ENCODE assay signal across 8 cellular contexts in genomic region chr20:32536861-32537656, GRCh38. TPM values are rescaled to one million over a fixed set of nuclear protein-coding genes. Genes with fewer than 3 reads are reported as not detected.
A peak's percentile ranks its signal among the peaks of the same experiment; 100 is the strongest.
DNase-seq lines count a peak whose midpoint lies in the region; ATAC-seq and TF ChIP-seq lines count a peak whose summit lies in the region.

No MANE protein-coding gene starts in this region.

- peak overlapping the region; percentile 87 for H3K4me3 Mint-ChIP-seq in activated CD4-positive, alpha-beta memory T cell treated with anti-CD3 and anti-CD28 coated beads, Interleukin-2, amount 10 ng/mL, durations not matched to agents 7 days and 5 days
- H3K4me3 Mint-ChIP-seq in endothelial cell (ENCODE audit: unreplicated experiment): peak overlapping the region; percentile 90
- H3K4me3 Mint-ChIP-seq in nephron progenitor cell: peak overlapping the region; percentile 84

- H3K27ac ChIP-seq in BLaER1 treated with 17β-estradiol and CSF1 and Interleukin-3, amounts not matched to agents 10 nM and 100 nM: peak overlapping the region in 8 of 11 experiments; percentile 22 to 86 (median 59); a peak in 15 of 22 replicates

- H3K4me1 ChIP-seq in BLaER1 treated with 17β-estradiol and CSF1 and Interleukin-3, amounts not matched to agents 10 nM and 100 nM: peaks cover 68 to 94% (median 89%) of the 10 kb centered on the region in 10 experiments

- H3K36me3 Mint-ChIP-seq in activated CD4-positive, alpha-beta memory T cell treated with anti-CD3 and anti-CD28 coated beads, Interleukin-2, amount 10 ng/mL, durations not matched to agents 7 days and 5 days (ENCODE audit: low read depth): peaks cover 17% of the 10 kb centered on the region
- H3K36me3 Mint-ChIP-seq in endothelial cell (ENCODE audit: low read depth, unreplicated experiment): no peaks in the 10 kb centered on the region
- H3K36me3 Mint-ChIP-seq in nephron progenitor cell (ENCODE audit: low read depth): no peaks in the 10 kb centered on the region

- POLR2A ChIA-PET in activated CD4-positive, alpha-beta memory T cell treated with anti-CD3 and anti-CD28 coated beads, Interleukin-2, amount 10 ng/mL, durations not matched to agents 7 days and 5 days (lab: Charles Lee): interaction anchor here (0.6 to 11.2 kb wide), 12 partner anchors 10 to 1572 kb away, joined by 3 to 204 read pairs (median 4); partner anchors contain the start of genes COMMD7 and NOL4L

- H3K4me2 ChIP-seq in BLaER1 treated with 17β-estradiol and CSF1 and Interleukin-3, amounts not matched to agents 10 nM and 100 nM: peak overlapping the region; percentile 90 to 100 (median 98)

- ATAC-seq in HG02588 (IDR thresholded peaks at IDR 0.05; ENCODE audit: unreplicated experiment) (peak; percentile 27), sciatic nerve (no peak)

- peaks cover 0 to 52% (median 6%) of the 10 kb centered on the region in 11 experiments; a peak in 13 of 22 replicates for H4K20me1 ChIP-seq in BLaER1 treated with 17β-estradiol and CSF1 and Interleukin-3, amounts not matched to agents 10 nM and 100 nM

- DNase-seq in NCI-H2107 treated with DMSO at 0.1 percent for 48 hours (lab: John Stamatoyannopoulos, UW; ENCODE audit: unreplicated experiment) (peak; percentile 71), endothelial cell (ENCODE audit: low spot score) (no peak), nephron progenitor cell (no peak), sciatic nerve (ENCODE audit: low spot score) (no peak), GDM1 (lab: John Stamatoyannopoulos, UW) (no peak)
- DNase-seq in activated CD4-positive, alpha-beta memory T cell treated with anti-CD3 and anti-CD28 coated beads, Interleukin-2, amount 10 ng/mL, durations not matched to agents 7 days and 5 days: peak; percentile 81

- H3K27ac Mint-ChIP-seq in activated CD4-positive, alpha-beta memory T cell treated with anti-CD3 and anti-CD28 coated beads, Interleukin-2, amount 10 ng/mL, durations not matched to agents 7 days and 5 days: peak overlapping the region; percentile 99
- H3K27ac Mint-ChIP-seq in endothelial cell (ENCODE audit: unreplicated experiment): peak overlapping the region; percentile 45
- no peak overlapping the region for H3K27ac Mint-ChIP-seq in nephron progenitor cell

- H3K36me3 ChIP-seq in BLaER1 treated with 17β-estradiol and CSF1 and Interleukin-3, amounts not matched to agents 10 nM and 100 nM: no peaks in the 10 kb centered on the region

- CTCF ChIA-PET in activated CD4-positive, alpha-beta memory T cell treated with anti-CD3 and anti-CD28 coated beads, Interleukin-2, amount 10 ng/mL, durations not matched to agents 7 days and 5 days (lab: Charles Lee): interaction anchor here (0.8 to 11.3 kb wide), 4 partner anchors 13 to 585 kb away, joined by 3 to 149 read pairs (median 4); partner anchors contain the start of genes C20orf203 and PDRG1

- H3K27me3 Mint-ChIP-seq in activated CD4-positive, alpha-beta memory T cell treated with anti-CD3 and anti-CD28 coated beads, Interleukin-2, amount 10 ng/mL, durations not matched to agents 7 days and 5 days: no peaks in the 10 kb centered on the region
- H3K27me3 Mint-ChIP-seq in endothelial cell (ENCODE audit: unreplicated experiment) (peaks cover 4% of the 10 kb centered on the region), nephron progenitor cell (ENCODE audit: low read depth, poor library complexity) (peaks cover 9% of the 10 kb centered on the region)

- intact Hi-C loops in sciatic nerve (cut with DNase I): no loop called here

- peaks cover 83% of the 10 kb centered on the region for H3K4me1 Mint-ChIP-seq in activated CD4-positive, alpha-beta memory T cell treated with anti-CD3 and anti-CD28 coated beads, Interleukin-2, amount 10 ng/mL, durations not matched to agents 7 days and 5 days
- H3K4me1 Mint-ChIP-seq in endothelial cell (ENCODE audit: unreplicated experiment) (peaks cover 36% of the 10 kb centered on the region), nephron progenitor cell (peaks cover 72% of the 10 kb centered on the region)

- no peaks in the 10 kb centered on the region for H3K27me3 ChIP-seq in BLaER1 treated with 17β-estradiol and CSF1 and Interleukin-3, amounts not matched to agents 10 nM and 100 nM

- no peak for TF ChIP-seq CTCF in endothelial cell (IDR thresholded peaks at IDR 0.05; ENCODE audit: unreplicated experiment)
- no peak for TF ChIP-seq CTCF in nephron progenitor cell (IDR thresholded peaks at IDR 0.05)

- no peaks in the 10 kb centered on the region for H3K9me3 ChIP-seq in BLaER1 treated with 17β-estradiol and CSF1 and Interleukin-3, amounts not matched to agents 10 nM and 100 nM (replicated peaks in 1 of 11)

- H3K9ac ChIP-seq in BLaER1 treated with 17β-estradiol and CSF1 and Interleukin-3, amounts not matched to agents 10 nM and 100 nM: peak overlapping the region; percentile 25 to 66 (median 56); a peak in 19 of 22 replicates

- no peaks in the 10 kb centered on the region for H3K9me3 Mint-ChIP-seq in activated CD4-positive, alpha-beta memory T cell treated with anti-CD3 and anti-CD28 coated beads, Interleukin-2, amount 10 ng/mL, durations not matched to agents 7 days and 5 days
- H3K9me3 Mint-ChIP-seq in endothelial cell (ENCODE audit: unreplicated experiment) (no peaks in the 10 kb centered on the region), nephron progenitor cell (no peaks in the 10 kb centered on the region)

- peak overlapping the region; percentile 53 to 72 (median 60) for H3K4me3 ChIP-seq in BLaER1 treated with 17β-estradiol and CSF1 and Interleukin-3, amounts not matched to agents 10 nM and 100 nM

RNA-seq across cellular contexts. Expression of gene NOL4L, which starts 48.1 kb away (rescaled TPM):
- total RNA-seq in activated CD4-positive, alpha-beta memory T cell treated with anti-CD3 and anti-CD28 coated beads, Interleukin-2, amount 10 ng/mL, durations not matched to agents 7 days and 5 days: 10 to 100 TPM; 17.1 to 19.1 TPM
- total RNA-seq in endothelial cell (ENCODE audit: unreplicated experiment): 150 TPM
- total RNA-seq in sciatic nerve: 39.4 TPM

Comparison
In these comparisons a context has a peak if more than half of its experiments do, and no peak if none do; other contexts are left out.
1. DNase-seq: peak in NCI-H2107 treated with DMSO at 0.1 percent for 48 hours (single experiment) and activated CD4-positive, alpha-beta memory T cell treated with anti-CD3 and anti-CD28 coated beads, Interleukin-2, amount 10 ng/mL, durations not matched to agents 7 days and 5 days (single experiment); none in endothelial cell (single experiment), nephron progenitor cell (single experiment), sciatic nerve (single experiment) and GDM1 (single experiment).
2. Peak in every context shown above with its lines, with median percentiles within 50 percentile points of each other: H3K4me3 Mint-ChIP-seq.